8 cellular contexts compared by ENCODE assay signal in genomic region chr22:28799125-28799833, GRCh38. TPM values are rescaled to one million over a fixed set of nuclear protein-coding genes. Genes with fewer than 3 reads are reported as not detected.
DNase-seq lines count a peak whose midpoint lies in the region; ATAC-seq, FAIRE-seq and TF ChIP-seq lines count a peak whose summit lies in the region.

No MANE protein-coding gene starts in this region.

- peak overlapping the region; percentile 91 for H3K4me2 ChIP-seq in OCI-LY3 (ENCODE audit: low read length)
- peak overlapping the region; percentile 86 for H3K4me2 ChIP-seq in astrocyte (ENCODE audit: low read length)

- H3K27me3 ChIP-seq in OCI-LY3 (ENCODE audit: low read depth, low read length): no peaks in the 10 kb centered on the region
- H3K27me3 ChIP-seq in astrocyte (ENCODE audit: insufficient read depth, low read length): no peaks in the 10 kb centered on the region

- H3K27ac Mint-ChIP-seq in astrocyte (ENCODE audit: unreplicated experiment): peak overlapping the region; percentile 99

- peaks cover 44% of the 10 kb centered on the region for H3K36me3 ChIP-seq in OCI-LY3 (replicated peaks; ENCODE audit: low read depth, low read length)
- H3K36me3 ChIP-seq in astrocyte (ENCODE audit: insufficient read depth, low read length): peaks cover 42% of the 10 kb centered on the region

- H3K79me2 ChIP-seq in OCI-LY3 (ENCODE audit: low read length) (peaks cover 85% of the 10 kb centered on the region), astrocyte (ENCODE audit: insufficient read depth, low read length) (peaks cover 77% of the 10 kb centered on the region)

- in situ Hi-C loops in GM18951 (cut with MboI; ENCODE audit: low sequenced_read_pairs, unreplicated experiment): no loop called here

- H2AFZ ChIP-seq in OCI-LY3 (ENCODE audit: low read depth, low read length) (no peak overlapping the region), astrocyte (ENCODE audit: low read depth, low read length) (no peak overlapping the region)

- H3K4me1 ChIP-seq in OCI-LY3 (ENCODE audit: low read length) (peaks cover 56% of the 10 kb centered on the region), astrocyte (ENCODE audit: insufficient read depth, low read length) (peaks cover 18% of the 10 kb centered on the region)

- peaks cover 2% of the 10 kb centered on the region for H3K9me3 Mint-ChIP-seq in astrocyte (ENCODE audit: unreplicated experiment)

- no peaks in the 10 kb centered on the region for H3K9me3 ChIP-seq in OCI-LY3 (ENCODE audit: insufficient read depth, low read length)
- no peaks in the 10 kb centered on the region for H3K9me3 ChIP-seq in astrocyte (ENCODE audit: insufficient read depth, low read depth, low read length)

- no peak for TF ChIP-seq CTCF in OCI-LY3 (IDR thresholded peaks at IDR 0.05; ENCODE audit: low read depth, low read length)
- TF ChIP-seq CTCF in astrocyte (IDR thresholded peaks at IDR 0.05; ENCODE audit: insufficient read depth, low read depth, low read length): no peak

- peak overlapping the region; percentile 82 for H3K4me3 ChIP-seq in OCI-LY3 (ENCODE audit: low read length)
- peak overlapping the region; percentile 93 for H3K4me3 ChIP-seq in astrocyte (ENCODE audit: insufficient read depth, low read depth, low read length)
- peak overlapping the region; percentile 93 for H3K4me3 ChIP-seq in iPS-11a (ENCODE audit: low read depth, low read length)
- peak overlapping the region; percentile 78 for H3K4me3 ChIP-seq in skeletal muscle cell (ENCODE audit: low read depth, low read length)

- H3K27ac ChIP-seq in OCI-LY3 (ENCODE audit: low read length): peak overlapping the region; percentile 77
- peak overlapping the region; percentile 99 for H3K27ac ChIP-seq in astrocyte (ENCODE audit: low read depth, low read length)

- peak; percentile 29 for DNase-seq in Ammon's horn (ENCODE audit: low spot score)
- peak; percentile 85 for DNase-seq in astrocyte (ENCODE audit: low read depth)
- DNase-seq in skeletal muscle cell (ENCODE audit: low read depth): peak; percentile 88

- peak overlapping the region; percentile 95 for H3K9ac ChIP-seq in OCI-LY3 (ENCODE audit: low read length)
- H3K9ac ChIP-seq in astrocyte (ENCODE audit: low read length): peak overlapping the region; percentile 100

- H4K20me1 ChIP-seq in OCI-LY3 (ENCODE audit: insufficient read depth, low read length) (peaks cover 42% of the 10 kb centered on the region), astrocyte (ENCODE audit: insufficient read depth, low read length) (peaks cover 47% of the 10 kb centered on the region)

- no peaks in the 10 kb centered on the region for H3K27me3 Mint-ChIP-seq in astrocyte (ENCODE audit: low read depth, unreplicated experiment)

- H3K4me1 Mint-ChIP-seq in astrocyte (ENCODE audit: low read depth, unreplicated experiment): peaks cover 24% of the 10 kb centered on the region

- TF ChIP-seq POLR2A in GM18951 (IDR thresholded peaks at IDR 0.05; ENCODE audit: extremely low read depth, insufficient read depth, insufficient read length): peak; percentile 17

- H3K36me3 Mint-ChIP-seq in astrocyte (ENCODE audit: low read depth, unreplicated experiment): peaks cover 20% of the 10 kb centered on the region

- H3K4me3 Mint-ChIP-seq in astrocyte (ENCODE audit: unreplicated experiment): peak overlapping the region; percentile 93

- ATAC-seq in HG02840 (IDR thresholded peaks at IDR 0.05; ENCODE audit: low FRiP score, unreplicated experiment) (no peak), HG03520 (IDR thresholded peaks at IDR 0.05; ENCODE audit: unreplicated experiment) (no peak)

- no peak for FAIRE-seq in astrocyte (lab: Jason Lieb, UNC)

RNA-seq across cellular contexts. Expression of gene XBP1, which starts 1.1 kb away (rescaled TPM):
- total RNA-seq in astrocyte: 142 and 155 TPM in 2 replicates

RNA-seq across cellular contexts. Expression of gene CCDC117, which starts 26.8 kb away (rescaled TPM):
- 13.5 and 15.8 TPM in 2 replicates for total RNA-seq in astrocyte

RNA-seq across cellular contexts. Expression of gene HSCB, which starts 57.4 kb away (rescaled TPM):
- total RNA-seq in astrocyte: 10.4 and 10.7 TPM in 2 replicates

RNA-seq across cellular contexts. Expression of gene CHEK2, which starts 57.7 kb away (rescaled TPM):
- 5.7 and 7.5 TPM in 2 replicates for total RNA-seq in astrocyte

Comparison
In these comparisons a context has a peak if more than half of its experiments do, and no peak if none do; other contexts are left out.
1. DNase-seq: peak in every context shown above with its lines; median percentile 88 in skeletal muscle cell; 85 in astrocyte; 29 in Ammon's horn.